In genomic region chr15:88838667-88839066, GRCh38 we compare ENCODE assay signal across 23 cellular contexts. TPM values are rescaled to one million over a fixed set of nuclear protein-coding genes. Genes with fewer than 3 reads are reported as not detected.
DNase-seq lines count a peak whose midpoint lies in the region; ATAC-seq, FAIRE-seq and TF ChIP-seq lines count a peak whose summit lies in the region.
"Had no signal": no experiment of that assay in that cellular context is flagged by ENCODE, and none has a peak within 500 bp of the region (broad histone marks: within the 10 kb centered on the region; RNA-seq: fewer than 3 reads in every experiment).

No MANE protein-coding gene starts in this region.

- H3K14ac ChIP-seq in H1 (ENCODE audit: insufficient read length) = no peak overlapping the region

- no peak overlapping the region; a peak in 1 of 7 replicates for H3K9ac ChIP-seq in H1 (replicated peaks in 1 of 4; ENCODE audit: extremely low read depth in 1 of 4, low read depth in 3 of 4, low read length in 3 of 4)
- H3K9ac ChIP-seq: BLaER1 treated with 17β-estradiol and CSF1 and Interleukin-3, amounts not matched to agents 10 nM and 100 nM; GM23248 had no signal

- no peak overlapping the region for H4K5ac ChIP-seq in H1 (ENCODE audit: insufficient read length, low read depth, low read length)

- H4K91ac ChIP-seq in H1 (replicated peaks; ENCODE audit: insufficient read length, low read length) = no peak overlapping the region

- no peaks in the 10 kb centered on the region for H3K36me3 Mint-ChIP-seq in natural killer cell treated with Interleukin-12 subunit alpha and Interleukin-12 subunit beta and Interleukin-15 and Interleukin-18, amount 100 ng/mL, for 72 hours
- no peaks in the 10 kb centered on the region for H3K36me3 Mint-ChIP-seq in natural killer cell

- H3K9me3 Mint-ChIP-seq in natural killer cell treated with Interleukin-12 subunit alpha and Interleukin-12 subunit beta and Interleukin-15 and Interleukin-18, amount 100 ng/mL, for 72 hours = no peaks in the 10 kb centered on the region
- H3K9me3 Mint-ChIP-seq in natural killer cell = no peaks in the 10 kb centered on the region
- H3K9me3 Mint-ChIP-seq: CD4-positive, alpha-beta T cell had no signal

- H3K27me3 ChIP-seq in H1 (replicated peaks in 1 of 4; ENCODE audit: control insufficient read depth in 3 of 4, extremely low read depth in 1 of 4, insufficient read depth in 3 of 4, low read length in 3 of 4) = no peaks in the 10 kb centered on the region
- H3K27me3 ChIP-seq in spleen (replicated peaks in 1 of 7) = peaks cover 0 to 13% (median 0%) of the 10 kb centered on the region in 7 donors
- no peaks in the 10 kb centered on the region for H3K27me3 ChIP-seq in aorta (ENCODE audit: control insufficient read depth in 1 of 2, insufficient read depth in 2 of 2, low read length in 1 of 2)
- H3K27me3 ChIP-seq: BLaER1 treated with 17β-estradiol and CSF1 and Interleukin-3, amounts not matched to agents 10 nM and 100 nM had no signal

- 89% methylated on average over 17 of the region's 18 CpGs; no CpG with 5 or more reads in 1 of the 2 experiments for WGBS in H1 (ENCODE audit: extremely low coverage in 1 of 2, insufficient coverage in 1 of 2, insufficient read length in 1 of 2, insufficient replicate concordance in 2 of 2, low coverage in 1 of 2, low lambda C conversion rate in 2 of 2, missing lambda C conversion rate in 1 of 2), 2 experiments
- 84 to 90% (median 86%) methylated on average over 18 of the region's 18 CpGs for WGBS in spleen, 5 donors
- 91% methylated on average over 18 of the region's 18 CpGs for WGBS in aorta, 2 donors

- H2BK15ac ChIP-seq in H1 (ENCODE audit: low read length) = no peak overlapping the region

- H3K79me2 ChIP-seq in H1 (ENCODE audit: control insufficient read depth in 1 of 2, insufficient read depth in 2 of 2, low read length in 2 of 2) = no peaks in the 10 kb centered on the region

- H4K20me1 ChIP-seq in H1 (replicated peaks in 1 of 2; ENCODE audit: control insufficient read depth in 1 of 2, insufficient read depth in 2 of 2, low read length in 2 of 2) = no peaks in the 10 kb centered on the region
- H4K20me1 ChIP-seq: BLaER1 treated with 17β-estradiol and CSF1 and Interleukin-3, amounts not matched to agents 10 nM and 100 nM had no signal

- H3K23ac ChIP-seq in H1 (ENCODE audit: insufficient read length) = no peak overlapping the region

- DNase-seq in natural killer cell treated with Interleukin-12 subunit alpha and Interleukin-12 subunit beta and Interleukin-15 and Interleukin-18, amount 100 ng/mL, for 72 hours (ENCODE audit: low spot score) = peak; percentile 49
- DNase-seq in natural killer cell (no peak), H1 (ENCODE audit: low read depth in 1 of 2, low spot score in 2 of 2) (no peak), spleen (peak; percentile 55), SHP77 treated with DMSO at 0.1 percent for 48 hours (lab: John Stamatoyannopoulos, UW) (no peak), aorta (no peak)
- DNase-seq in activated T-cell treated with anti-CD3 and anti-CD28 coated beads, Interleukin-2, amount 50 U/mL, for 48 hours = no peak
- DNase-seq: 8988T; Caco-2; CD4-positive, alpha-beta T cell; DMS79; GDM1; GM23248 had no signal

- TF ChIP-seq RAD21 in Ishikawa (IDR thresholded peaks at IDR 0.05; ENCODE audit: low read depth) = 0 out of 2 replicates have a peak, but pooled peaks have one; percentile 5
- peak; percentile 33 to 54; a peak in 3 of 4 replicates for TF ChIP-seq RAD21 in H1 (IDR thresholded peaks at IDR 0.05 in 1 of 2, conservative IDR thresholded peaks at IDR 0.05 in 1 of 2; ENCODE audit: low read depth in 2 of 2, low read length in 2 of 2)

- H3K4me3 Mint-ChIP-seq in natural killer cell treated with Interleukin-12 subunit alpha and Interleukin-12 subunit beta and Interleukin-15 and Interleukin-18, amount 100 ng/mL, for 72 hours = no peak overlapping the region
- no peak overlapping the region for H3K4me3 Mint-ChIP-seq in natural killer cell
- H3K4me3 Mint-ChIP-seq: B cell; CD4-positive, alpha-beta T cell had no signal

- no peak overlapping the region for H2BK5ac ChIP-seq in H1 (ENCODE audit: low read depth, low read length)

- H3K4me1 Mint-ChIP-seq in natural killer cell treated with Interleukin-12 subunit alpha and Interleukin-12 subunit beta and Interleukin-15 and Interleukin-18, amount 100 ng/mL, for 72 hours (ENCODE audit: low read depth in 2 of 2) = peaks cover 0 to 3% of the 10 kb centered on the region in 2 donors
- H3K4me1 Mint-ChIP-seq in natural killer cell = peaks cover 0 to 4% of the 10 kb centered on the region in 2 donors
- H3K4me1 Mint-ChIP-seq: B cell had no signal

- H4K8ac ChIP-seq in H1 (ENCODE audit: extremely low read depth, insufficient read depth, low read length) = no peak overlapping the region

- no peak overlapping the region for H2BK20ac ChIP-seq in H1 (ENCODE audit: low read length)

- no peak overlapping the region for H3K4me2 ChIP-seq in H1 (ENCODE audit: insufficient read depth in 1 of 2, low read depth in 2 of 2, low read length in 2 of 2)
- H3K4me2 ChIP-seq: BLaER1 treated with 17β-estradiol and CSF1 and Interleukin-3, amounts not matched to agents 10 nM and 100 nM had no signal

- H3K4me1 ChIP-seq in H1 (replicated peaks in 1 of 4; ENCODE audit: control insufficient read depth in 3 of 4, insufficient read depth in 4 of 4, low read length in 3 of 4) = no peaks in the 10 kb centered on the region; a peak in 1 of 7 replicates
- H3K4me1 ChIP-seq in spleen = peaks cover 0 to 8% (median 0%) of the 10 kb centered on the region in 6 donors
- no peaks in the 10 kb centered on the region for H3K4me1 ChIP-seq in aorta (ENCODE audit: control insufficient read depth in 1 of 2, insufficient read depth in 2 of 2, low read length in 2 of 2)
- H3K4me1 ChIP-seq: BLaER1 treated with 17β-estradiol and CSF1 and Interleukin-3, amounts not matched to agents 10 nM and 100 nM; Caco-2; HAP-1 had no signal

- TF ChIP-seq EP300 in Ishikawa (IDR thresholded peaks at IDR 0.05; ENCODE audit: borderline replicate concordance) = no peak
- no peak for TF ChIP-seq EP300 in H1 (IDR thresholded peaks at IDR 0.05; ENCODE audit: borderline replicate concordance in 1 of 2, low read depth in 2 of 2, low read length in 2 of 2)

- H3K27ac Mint-ChIP-seq in natural killer cell treated with Interleukin-12 subunit alpha and Interleukin-12 subunit beta and Interleukin-15 and Interleukin-18, amount 100 ng/mL, for 72 hours = no peak overlapping the region
- H3K27ac Mint-ChIP-seq in natural killer cell = no peak overlapping the region
- H3K27ac Mint-ChIP-seq: B cell; CD4-positive, alpha-beta T cell had no signal

- H3K9me3 ChIP-seq in H1 (ENCODE audit: insufficient read depth in 2 of 2, low read depth in 1 of 2, low read length in 1 of 2) (no peaks in the 10 kb centered on the region), spleen (no peaks in the 10 kb centered on the region), aorta (ENCODE audit: control insufficient read depth, low read length) (no peaks in the 10 kb centered on the region)
- H3K9me3 ChIP-seq: BLaER1 treated with 17β-estradiol and CSF1 and Interleukin-3, amounts not matched to agents 10 nM and 100 nM; Caco-2; HAP-1 had no signal

- H3K27me3 Mint-ChIP-seq in natural killer cell treated with Interleukin-12 subunit alpha and Interleukin-12 subunit beta and Interleukin-15 and Interleukin-18, amount 100 ng/mL, for 72 hours = peaks cover 0 to 7% of the 10 kb centered on the region in 2 donors
- no peaks in the 10 kb centered on the region for H3K27me3 Mint-ChIP-seq in natural killer cell (ENCODE audit: low read depth in 2 of 2)

- CTCF ChIA-PET in H1 (lab: Charles Lee; ENCODE audit: partially characterized antibody) = interaction anchor here (1.1 to 2.6 kb wide), 6 partner anchors 35 to 333 kb away, joined by 3 to 9 read pairs (median 4); no protein-coding TSS in a partner anchor

- ATAC-seq in natural killer cell treated with Interleukin-12 subunit alpha and Interleukin-12 subunit beta and Interleukin-15 and Interleukin-18, amount 100 ng/mL, for 72 hours = peak in 1 of 2 donors; percentile 13
- ATAC-seq in natural killer cell (no peak), aorta (ENCODE audit: low FRiP score) (no peak)

- no peak overlapping the region for H3K18ac ChIP-seq in H1 (ENCODE audit: extremely low read depth, low read length)

- TF ChIP-seq CTCF in natural killer cell (IDR thresholded peaks at IDR 0.05) (no peak), H1 (IDR thresholded peaks at IDR 0.05; ENCODE audit: control extremely low read depth in 1 of 3, insufficient read depth in 1 of 3, low read depth in 1 of 3, low read length in 3 of 3) (peak; percentile 32 to 39 (median 37)), spleen (IDR thresholded peaks at IDR 0.05 in 8 of 11, conservative IDR thresholded peaks at IDR 0.05 in 3 of 11) (no peak)

- H2AK5ac ChIP-seq in H1 (ENCODE audit: low read depth, low read length) = no peak overlapping the region

- H3K79me1 ChIP-seq in H1 (ENCODE audit: low read depth, low read length) = no peaks in the 10 kb centered on the region

- no peak overlapping the region for H3K27ac ChIP-seq in H1 (ENCODE audit: low read depth, low read length)
- no peak overlapping the region for H3K27ac ChIP-seq in spleen
- no peak overlapping the region for H3K27ac ChIP-seq in aorta (ENCODE audit: low read depth in 1 of 2, low read length in 2 of 2)
- H3K27ac ChIP-seq: BLaER1 treated with 17β-estradiol and CSF1 and Interleukin-3, amounts not matched to agents 10 nM and 100 nM; GM23248 had no signal

- no peak overlapping the region for H2BK120ac ChIP-seq in H1 (replicated peaks; ENCODE audit: low read depth, low read length)

- TF ChIP-seq POLR2A in H1 (IDR thresholded peaks at IDR 0.05; ENCODE audit: control extremely low read depth in 1 of 2, low read depth in 2 of 2, low read length in 2 of 2) = no peak
- TF ChIP-seq POLR2A in spleen (IDR thresholded peaks at IDR 0.05) = no peak

- H3K36me3 ChIP-seq in H1 (ENCODE audit: control insufficient read depth in 2 of 4, insufficient read depth in 4 of 4, low read length in 3 of 4) (no peaks in the 10 kb centered on the region), spleen (no peaks in the 10 kb centered on the region), aorta (ENCODE audit: control insufficient read depth in 1 of 2, insufficient read depth in 2 of 2, low read length in 1 of 2) (no peaks in the 10 kb centered on the region)
- H3K36me3 ChIP-seq: BLaER1 treated with 17β-estradiol and CSF1 and Interleukin-3, amounts not matched to agents 10 nM and 100 nM; HAP-1 had no signal

- H3K4ac ChIP-seq in H1 (replicated peaks; ENCODE audit: insufficient read length, low read depth, low read length) = no peak overlapping the region

- FAIRE-seq in H1 (lab: Jason Lieb, UNC) = no peak
- FAIRE-seq: D721Med, GM12892, GM18507 had no signal

- H3K4me3 ChIP-seq in H1 (ENCODE audit: extremely low read depth in 1 of 4, insufficient read depth in 2 of 4, low read depth in 3 of 4, low read length in 4 of 4) (no peak overlapping the region), spleen (no peak overlapping the region), aorta (ENCODE audit: low read length in 2 of 2) (no peak overlapping the region)
- H3K4me3 ChIP-seq: BLaER1 treated with 17β-estradiol and CSF1 and Interleukin-3, amounts not matched to agents 10 nM and 100 nM; GM23248; HAP-1 had no signal

- intact Hi-C loops in natural killer cell (cut with micrococcal nuclease) = no loop called here
- intact Hi-C loops in spleen (cut with DNase I; ENCODE audit: low total_unique reads) = loop anchor here (10.0 kb wide), 1 partner anchor 214 kb away; the partner anchor contains the start of gene AEN
- intact Hi-C loops in aorta (cut with DNase I) = no loop called here

- no peaks in the 10 kb centered on the region; the same call in 1 of the 2 replicates for H3K23me2 ChIP-seq in H1 (ENCODE audit: low read depth, low read length)

- no peak overlapping the region for H2BK12ac ChIP-seq in H1 (ENCODE audit: low read depth, low read length)

- POLR2A ChIA-PET in H1 (lab: Charles Lee; ENCODE audit: partially characterized antibody) = no interaction called here

- H2AFZ ChIP-seq in H1 (ENCODE audit: low read length) = no peak overlapping the region
- H2AFZ ChIP-seq: GM23248 had no signal

- H3K56ac ChIP-seq in H1 (replicated peaks; ENCODE audit: insufficient read length, low read depth, low read length) = no peak overlapping the region

RNA-seq across cellular contexts. Expression of gene ACAN, which starts 35.4 kb away (rescaled TPM):
- total RNA-seq in natural killer cell treated with Interleukin-12 subunit alpha and Interleukin-12 subunit beta and Interleukin-15 and Interleukin-18, amount 100 ng/mL, for 72 hours = under 1 TPM in 1 of 2 donors, not detected in 1; 0.05 TPM
- total RNA-seq in natural killer cell = not detected
- 0.67 and 0.71 TPM in 2 replicates for total RNA-seq in H1 (2021; fragmentation: NEBNext Ultra II Directional; extraction: Animal tissue kit (Norgen Biotek cat#: 25700))
- polyA plus RNA-seq in H1 (2011; rRNA removed) = 0.73 and 1.2 TPM in 2 replicates
- 0.26 TPM for polyA plus RNA-seq in H1 (2011; cell fraction: cytosol; rRNA removed)
- 1.0 TPM for polyA plus RNA-seq in H1 (2011; cell fraction: nucleus; rRNA removed)
- polyA plus RNA-seq in H1 (2012, experiment 1 of 2) = 0.59 to 1.4 TPM (median 1.2 TPM) in 4 replicates
- 0.49 TPM for polyA plus RNA-seq in H1 (2012, experiment 2 of 2)
- polyA plus RNA-seq in H1 (2013, experiment 1 of 2) = 1.6 TPM
- 1.3 TPM for polyA plus RNA-seq in H1 (2013, experiment 2 of 2)
- 0.85 and 1.00 TPM in 2 replicates for polyA minus RNA-seq in H1 (2011; rRNA and poly(A)+ RNA removed)
- polyA minus RNA-seq in H1 (2011; cell fraction: cytosol; rRNA and poly(A)+ RNA removed) = 1.5 TPM
- 0.80 TPM for polyA minus RNA-seq in H1 (2011; cell fraction: nucleus; rRNA and poly(A)+ RNA removed)
- 1 to 10 TPM in 3 of 7 donors, under 1 TPM in 4; 0.09 to 2.1 (median 0.98) TPM for total RNA-seq in spleen
- polyA plus RNA-seq in spleen = under 1 TPM; 0.20 to 0.42 (median 0.20) TPM
- total RNA-seq in aorta = 100 to 1,000 TPM in 1 of 2 donors, 10 to 100 TPM in 1; 31.7 to 312 TPM
- polyA plus RNA-seq in aorta = 10 to 100 TPM; 12.9 to 37.6 TPM
- total RNA-seq: A673; B cell; Caco-2; CD4-positive, alpha-beta T cell; Daoy; GM23248; HT-29 had no signal
- polyA plus RNA-seq: GM23248 had no signal

RNA-seq across cellular contexts. Expression of gene HAPLN3, which starts 56.7 kb away (rescaled TPM):
- total RNA-seq in natural killer cell treated with Interleukin-12 subunit alpha and Interleukin-12 subunit beta and Interleukin-15 and Interleukin-18, amount 100 ng/mL, for 72 hours = 100 to 1,000 TPM; 138 to 203 TPM
- total RNA-seq in natural killer cell = 10 to 100 TPM; 10.1 to 10.8 (median 10.4) TPM
- total RNA-seq in H1 (2021; fragmentation: NEBNext Ultra II Directional; extraction: Animal tissue kit (Norgen Biotek cat#: 25700)) = 76.2 and 80.9 TPM in 2 replicates
- 79.7 and 115 TPM in 2 replicates for polyA plus RNA-seq in H1 (2011; rRNA removed)
- 102 TPM for polyA plus RNA-seq in H1 (2011; cell fraction: cytosol; rRNA removed)
- polyA plus RNA-seq in H1 (2011; cell fraction: nucleus; rRNA removed) = 143 TPM
- 49.1 to 81.6 TPM (median 72.4 TPM) in 4 replicates for polyA plus RNA-seq in H1 (2012, experiment 1 of 2)
- 68.3 TPM for polyA plus RNA-seq in H1 (2012, experiment 2 of 2)
- polyA plus RNA-seq in H1 (2013, experiment 1 of 2) = 61.1 TPM
- polyA plus RNA-seq in H1 (2013, experiment 2 of 2) = 63.9 TPM
- 17.3 and 31.2 TPM in 2 replicates for polyA minus RNA-seq in H1 (2011; rRNA and poly(A)+ RNA removed)
- 40.7 TPM for polyA minus RNA-seq in H1 (2011; cell fraction: cytosol; rRNA and poly(A)+ RNA removed)
- polyA minus RNA-seq in H1 (2011; cell fraction: nucleus; rRNA and poly(A)+ RNA removed) = 26.8 TPM
- 10 to 100 TPM; 12.6 to 36.0 (median 17.3) TPM for total RNA-seq in spleen
- polyA plus RNA-seq in spleen = 10 to 100 TPM in 2 of 3 donors, 1 to 10 TPM in 1; 9.7 to 16.6 (median 14.8) TPM
- 10 to 100 TPM; 79.9 to 82.3 TPM for total RNA-seq in aorta
- polyA plus RNA-seq in aorta = 10 to 100 TPM; 14.4 to 99.4 TPM

Comparison
In these comparisons a context has a peak if more than half of its experiments do, and no peak if none do; other contexts are left out.
1. DNase-seq: peak in natural killer cell treated with Interleukin-12 subunit alpha and Interleukin-12 subunit beta and Interleukin-15 and Interleukin-18, amount 100 ng/mL, for 72 hours (single experiment) and spleen (single experiment); none in natural killer cell (single experiment), H1 (0 of 2), SHP77 treated with DMSO at 0.1 percent for 48 hours (single experiment), activated T-cell treated with anti-CD3 and anti-CD28 coated beads, Interleukin-2, amount 50 U/mL, for 48 hours (0 of 2) and aorta (0 of 2).
2. CTCF ChIP-seq: peak in H1 (3 of 3); none in natural killer cell (single experiment) and spleen (0 of 11).
3. RNA of gene ACAN, which starts 35.4 kb away (total RNA-seq): 31.7 to 312 TPM in aorta; 0.09 to 2.1 TPM in spleen, 0.67 to 0.71 TPM in H1, 0.05 TPM in natural killer cell treated with Interleukin-12 subunit alpha and Interleukin-12 subunit beta and Interleukin-15 and Interleukin-18, amount 100 ng/mL, for 72 hours and not detected in natural killer cell; every median in the first group is over 10 times any median in the second.